Comparison of ENCODE assay signal across 35 cellular contexts in the genomic region with DNA sequence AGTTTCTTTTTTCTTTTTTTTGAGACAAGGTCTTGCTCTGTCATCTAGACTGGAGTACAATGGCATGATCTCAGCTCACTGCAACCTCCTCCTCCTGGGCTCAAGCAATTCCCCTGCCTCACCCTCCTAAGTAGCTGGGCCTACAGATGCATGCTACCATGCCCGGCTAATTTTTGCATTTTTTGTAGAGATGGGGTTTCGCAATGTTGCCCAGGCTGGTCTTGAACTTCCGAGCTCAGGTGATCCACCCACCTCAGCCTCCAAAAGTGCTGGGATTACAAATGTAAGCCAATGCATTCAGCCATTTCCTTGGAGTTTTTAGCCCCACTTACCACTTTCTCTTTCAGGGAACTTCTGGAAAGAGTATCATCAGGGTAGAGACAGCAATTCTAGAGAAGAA.
DNase-seq lines count a peak whose midpoint lies in the region; ATAC-seq, FAIRE-seq and TF ChIP-seq lines count a peak whose summit lies in the region.
"Had no signal": no experiment of that assay in that cellular context is flagged by ENCODE, and none has a peak within 500 bp of the region (broad histone marks: within the 10 kb centered on the region; RNA-seq: fewer than 3 reads in every experiment).

No MANE protein-coding gene starts in this region.

- H2BK12ac ChIP-seq in H1 (ENCODE audit: low read depth, low read length), result no peak overlapping the region

- H3K4me2 ChIP-seq in HepG2 (ENCODE audit: low read depth, low read length) (no peak overlapping the region), H1 (ENCODE audit: insufficient read depth in 1 of 2, low read depth in 2 of 2, low read length in 2 of 2) (no peak overlapping the region)
- H3K4me2 ChIP-seq: A549; BLaER1; BLaER1 treated with 17β-estradiol and CSF1 and Interleukin-3, amounts not matched to agents 10 nM and 100 nM had no signal

- DNase-seq in HepG2 (ENCODE audit: low spot score) (no peak), right lobe of liver (no peak), WERI-Rb-1 (no peak), H1 (ENCODE audit: low read depth in 1 of 2, low spot score in 2 of 2) (no peak), thoracic aorta (ENCODE audit: low spot score) (no peak), iPS-NIHi11 (ENCODE audit: low spot score) (no peak), NCI-H1105 treated with DMSO at 0.1 percent for 48 hours (lab: John Stamatoyannopoulos, UW) (no peak), RCC 7860 (ENCODE audit: low spot score) (no peak)
- DNase-seq: 8988T; ACHN; AML-193; BE2C; C1 segment of cervical spinal cord; Caco-2; Calu3; CD4-positive, alpha-beta memory T cell; CD4-positive, alpha-beta T cell; CD4-positive, CD25-positive, alpha-beta regulatory T cell; CD8-positive, alpha-beta memory T cell; CD8-positive, alpha-beta T cell; COR-L47; DMS 273 treated with DMSO at 0.1 percent for 48 hours; DMS153; DMS53; DMS79; DMS79 treated with DMSO at 0.1 percent for 48 hours; DND-41; EL had no signal

- H3K27me3 ChIP-seq in HepG2 (ENCODE audit: control insufficient read depth in 1 of 2, insufficient read depth in 2 of 2, low read length in 2 of 2), result no peaks in the 10 kb centered on the region; a peak in 1 of 5 replicates
- no peaks in the 10 kb centered on the region for H3K27me3 ChIP-seq in right lobe of liver
- no peaks in the 10 kb centered on the region for H3K27me3 ChIP-seq in WERI-Rb-1 (ENCODE audit: insufficient read depth, low read depth, severe bottlenecking)
- H3K27me3 ChIP-seq in H1 (replicated peaks in 1 of 4; ENCODE audit: control insufficient read depth in 3 of 4, extremely low read depth in 1 of 4, insufficient read depth in 3 of 4, low read length in 3 of 4), result no peaks in the 10 kb centered on the region
- no peaks in the 10 kb centered on the region for H3K27me3 ChIP-seq in thoracic aorta (replicated peaks; ENCODE audit: insufficient read depth)
- H3K27me3 ChIP-seq: BE2C; BLaER1; BLaER1 treated with 17β-estradiol and CSF1 and Interleukin-3, amounts not matched to agents 10 nM and 100 nM had no signal

- H2AFZ ChIP-seq in HepG2 (ENCODE audit: low read length) (no peak overlapping the region), H1 (ENCODE audit: low read length) (no peak overlapping the region)

- no peak overlapping the region for H4K8ac ChIP-seq in H1 (ENCODE audit: extremely low read depth, insufficient read depth, low read length)

- H3K56ac ChIP-seq in H1 (replicated peaks; ENCODE audit: insufficient read length, low read depth, low read length), result no peak overlapping the region

- intact Hi-C loops in HepG2 (cut with micrococcal nuclease; ENCODE audit: unreplicated experiment) (no loop called here), right lobe of liver (cut with DNase I) (no loop called here)

- no peak overlapping the region for H3K18ac ChIP-seq in H1 (ENCODE audit: extremely low read depth, low read length)

- H2BK5ac ChIP-seq in H1 (ENCODE audit: low read depth, low read length), result no peak overlapping the region

- H3K23me2 ChIP-seq in H1 (ENCODE audit: low read depth, low read length), result no peaks in the 10 kb centered on the region

- no peak overlapping the region for H2BK120ac ChIP-seq in H1 (replicated peaks; ENCODE audit: low read depth, low read length)

- no peaks in the 10 kb centered on the region for H3K36me3 ChIP-seq in HepG2 (replicated peaks in 1 of 2; ENCODE audit: control insufficient read depth in 1 of 2, insufficient read depth in 2 of 2, low read length in 2 of 2)
- H3K36me3 ChIP-seq in right lobe of liver, result no peaks in the 10 kb centered on the region
- no peaks in the 10 kb centered on the region for H3K36me3 ChIP-seq in WERI-Rb-1
- H3K36me3 ChIP-seq in H1 (ENCODE audit: control insufficient read depth in 2 of 4, insufficient read depth in 4 of 4, low read length in 3 of 4), result no peaks in the 10 kb centered on the region
- no peaks in the 10 kb centered on the region for H3K36me3 ChIP-seq in thoracic aorta
- H3K36me3 ChIP-seq: BE2C; BLaER1; BLaER1 treated with 17β-estradiol and CSF1 and Interleukin-3, amounts not matched to agents 10 nM and 100 nM had no signal

- H3K14ac ChIP-seq in H1 (ENCODE audit: insufficient read length), result no peak overlapping the region

- no peak for TF ChIP-seq EP300 in HepG2 (IDR thresholded peaks at IDR 0.05; ENCODE audit: low read depth in 2 of 2, low read length in 2 of 2)
- TF ChIP-seq EP300 in HepG2 (CRISPR knock-in tag; IDR thresholded peaks at IDR 0.05; ENCODE audit: borderline replicate concordance), result no peak
- no peak for TF ChIP-seq EP300 in H1 (IDR thresholded peaks at IDR 0.05; ENCODE audit: borderline replicate concordance in 1 of 2, low read depth in 2 of 2, low read length in 2 of 2)

- no peak overlapping the region for H2BK15ac ChIP-seq in H1 (ENCODE audit: low read length)

- no peaks in the 10 kb centered on the region for H3K79me2 ChIP-seq in HepG2 (ENCODE audit: insufficient read depth, low read length)
- no peaks in the 10 kb centered on the region for H3K79me2 ChIP-seq in H1 (ENCODE audit: control insufficient read depth in 1 of 2, insufficient read depth in 2 of 2, low read length in 2 of 2)

- no peak overlapping the region for H4K91ac ChIP-seq in H1 (replicated peaks; ENCODE audit: insufficient read length, low read length)

- no TSS peak for BruUV-seq in HepG2 (replicated peaks; lab: Mats Ljungman, UMichigan)

- TF ChIP-seq CTCF in HepG2 (CRISPR knock-in tag; IDR thresholded peaks at IDR 0.05) (no peak), right lobe of liver (IDR thresholded peaks at IDR 0.05) (no peak), WERI-Rb-1 (IDR thresholded peaks at IDR 0.05; ENCODE audit: low read depth, low read length) (no peak), H1 (IDR thresholded peaks at IDR 0.05; ENCODE audit: control extremely low read depth in 1 of 3, insufficient read depth in 1 of 3, low read depth in 1 of 3, low read length in 3 of 3) (no peak), thoracic aorta (IDR thresholded peaks at IDR 0.05) (no peak)

- ATAC-seq in HepG2 (no peak), right lobe of liver (no peak), thoracic aorta (ENCODE audit: insufficient number of reproducible peaks, low FRiP score, low read depth) (peak; percentile 16)
- ATAC-seq: A549; CD8-positive, alpha-beta T cell had no signal

- H3K9ac ChIP-seq in HepG2 (ENCODE audit: insufficient read depth, low read depth, low read length), result no peak overlapping the region
- no peak overlapping the region for H3K9ac ChIP-seq in H1 (replicated peaks in 1 of 4; ENCODE audit: extremely low read depth in 1 of 4, low read depth in 3 of 4, low read length in 3 of 4)
- H3K9ac ChIP-seq: BLaER1; BLaER1 treated with 17β-estradiol and CSF1 and Interleukin-3, amounts not matched to agents 10 nM and 100 nM had no signal

- FAIRE-seq in HepG2 (lab: Jason Lieb, UNC), result no peak
- FAIRE-seq in H1 (lab: Jason Lieb, UNC), result no peak
- FAIRE-seq in RCC 7860 (lab: Jason Lieb, UNC), result no peak
- FAIRE-seq: A204.1, A549, D721Med had no signal

- H3K79me1 ChIP-seq in H1 (ENCODE audit: low read depth, low read length), result no peaks in the 10 kb centered on the region

- H3K4me1 ChIP-seq in HepG2 (ENCODE audit: insufficient read depth, low read length) (no peaks in the 10 kb centered on the region), right lobe of liver (no peaks in the 10 kb centered on the region), H1 (replicated peaks in 1 of 4; ENCODE audit: control insufficient read depth in 3 of 4, insufficient read depth in 4 of 4, low read length in 3 of 4) (no peaks in the 10 kb centered on the region), thoracic aorta (ENCODE audit: control insufficient read depth in 1 of 2, low read depth in 2 of 2) (peaks cover 3 to 13% of the 10 kb centered on the region in 2 donors)
- H3K4me1 ChIP-seq: A549; BE2C; BLaER1; BLaER1 treated with 17β-estradiol and CSF1 and Interleukin-3, amounts not matched to agents 10 nM and 100 nM; Caco-2 had no signal

- H2BK20ac ChIP-seq in H1 (ENCODE audit: low read length), result no peak overlapping the region

- CTCF ChIA-PET in HepG2 (lab: Yijun Ruan, JAX; ENCODE audit: low intra/inter-chr PET ratio, low total read pairs), result no interaction called here
- CTCF ChIA-PET in H1 (lab: Charles Lee; ENCODE audit: partially characterized antibody), result interaction anchor here (0.6 kb wide), 1 partner anchor 362 kb away, joined by 3 read pairs; no protein-coding TSS in a partner anchor

- no peak overlapping the region for H3K4me3 ChIP-seq in HepG2 (replicated peaks in 1 of 3; ENCODE audit: insufficient read depth in 1 of 3, low read depth in 2 of 3, low read length in 3 of 3)
- H3K4me3 ChIP-seq in right lobe of liver, result no peak overlapping the region
- no peak overlapping the region for H3K4me3 ChIP-seq in WERI-Rb-1 (ENCODE audit: low read depth, low read length)
- no peak overlapping the region for H3K4me3 ChIP-seq in H1 (ENCODE audit: extremely low read depth in 1 of 4, insufficient read depth in 2 of 4, low read depth in 3 of 4, low read length in 4 of 4)
- H3K4me3 ChIP-seq in thoracic aorta, result no peak overlapping the region
- H3K4me3 ChIP-seq: A549; BLaER1; BLaER1 treated with 17β-estradiol and CSF1 and Interleukin-3, amounts not matched to agents 10 nM and 100 nM had no signal

- no peak overlapping the region for H4K5ac ChIP-seq in H1 (ENCODE audit: insufficient read length, low read depth, low read length)

- no peak for TF ChIP-seq RAD21 in HepG2 (CRISPR knock-in tag; IDR thresholded peaks at IDR 0.05)
- TF ChIP-seq RAD21 in H1 (IDR thresholded peaks at IDR 0.05 in 1 of 2, conservative IDR thresholded peaks at IDR 0.05 in 1 of 2; ENCODE audit: low read depth in 2 of 2, low read length in 2 of 2), result no peak

- in situ Hi-C loops in HepG2 (cut with HindIII; ENCODE audit: extremely low pct_ligation_motif_present, low pct_unique_long_range_greater_than_20kb), result no loop called here

- H2AK5ac ChIP-seq in H1 (ENCODE audit: low read depth, low read length), result no peak overlapping the region

- TF ChIP-seq POLR2A in HepG2 (IDR thresholded peaks at IDR 0.05; ENCODE audit: insufficient read depth in 1 of 2, low read depth in 2 of 2, low read length in 2 of 2) (no peak), right lobe of liver (IDR thresholded peaks at IDR 0.05) (no peak), H1 (IDR thresholded peaks at IDR 0.05; ENCODE audit: control extremely low read depth in 1 of 2, low read depth in 2 of 2, low read length in 2 of 2) (no peak)

- H3K9me3 ChIP-seq in HepG2 (ENCODE audit: low read length), result no peaks in the 10 kb centered on the region
- H3K9me3 ChIP-seq in right lobe of liver, result no peaks in the 10 kb centered on the region
- peaks cover 4% of the 10 kb centered on the region for H3K9me3 ChIP-seq in WERI-Rb-1 (ENCODE audit: severe bottlenecking)
- H3K9me3 ChIP-seq in H1 (ENCODE audit: insufficient read depth in 2 of 2, low read depth in 1 of 2, low read length in 1 of 2), result no peaks in the 10 kb centered on the region
- no peaks in the 10 kb centered on the region for H3K9me3 ChIP-seq in thoracic aorta
- H3K9me3 ChIP-seq: A549; BE2C; BLaER1; BLaER1 treated with 17β-estradiol and CSF1 and Interleukin-3, amounts not matched to agents 10 nM and 100 nM; Caco-2 had no signal

- no peak overlapping the region for H3K23ac ChIP-seq in H1 (ENCODE audit: insufficient read length)

- H3K4ac ChIP-seq in H1 (replicated peaks; ENCODE audit: insufficient read length, low read depth, low read length), result no peak overlapping the region

- POLR2A ChIA-PET in HepG2 (lab: Yijun Ruan, JAX) (no interaction called here), H1 (lab: Charles Lee; ENCODE audit: partially characterized antibody) (no interaction called here)

- WGBS in HepG2 (ENCODE audit: low lambda C conversion rate), result 33% methylated on average over 3 of the region's 3 CpGs
- 71% methylated on average over 3 of the region's 3 CpGs for WGBS in right lobe of liver (ENCODE audit: insufficient coverage, low coverage, low lambda C conversion rate, missing lambda C conversion rate)
- 100% methylated on average over 3 of the region's 3 CpGs; no CpG with 5 or more reads in 1 of the 2 experiments for WGBS in H1 (ENCODE audit: extremely low coverage in 1 of 2, insufficient coverage in 1 of 2, insufficient read length in 1 of 2, insufficient replicate concordance in 2 of 2, low coverage in 1 of 2, low lambda C conversion rate in 2 of 2, missing lambda C conversion rate in 1 of 2), 2 experiments

- no peaks in the 10 kb centered on the region; the same call in 1 of the 2 replicates for H4K20me1 ChIP-seq in HepG2 (ENCODE audit: insufficient read depth, low read length)
- no peaks in the 10 kb centered on the region for H4K20me1 ChIP-seq in H1 (replicated peaks in 1 of 2; ENCODE audit: control insufficient read depth in 1 of 2, insufficient read depth in 2 of 2, low read length in 2 of 2)
- H4K20me1 ChIP-seq: BLaER1; BLaER1 treated with 17β-estradiol and CSF1 and Interleukin-3, amounts not matched to agents 10 nM and 100 nM had no signal

- H3K27ac ChIP-seq in HepG2 (ENCODE audit: extremely low read length, insufficient read depth, low read length) (no peak overlapping the region), right lobe of liver (no peak overlapping the region), WERI-Rb-1 (peak overlapping the region; percentile 63), H1 (ENCODE audit: low read depth, low read length) (no peak overlapping the region), thoracic aorta (peak overlapping the region; percentile 3 to 25)
- H3K27ac ChIP-seq: 22Rv1; A549; BLaER1; BLaER1 treated with 17β-estradiol and CSF1 and Interleukin-3, amounts not matched to agents 10 nM and 100 nM; C4-2B had no signal

Comparison
In these comparisons a context has a peak if more than half of its experiments do, and no peak if none do; other contexts are left out.
1. H3K27ac ChIP-seq: peak in WERI-Rb-1 (single experiment) and thoracic aorta (2 of 2); none in HepG2 (single experiment), right lobe of liver (0 of 3) and H1 (single experiment).